Comparison of ENCODE assay signal across 1 cellular context in the genomic region with DNA sequence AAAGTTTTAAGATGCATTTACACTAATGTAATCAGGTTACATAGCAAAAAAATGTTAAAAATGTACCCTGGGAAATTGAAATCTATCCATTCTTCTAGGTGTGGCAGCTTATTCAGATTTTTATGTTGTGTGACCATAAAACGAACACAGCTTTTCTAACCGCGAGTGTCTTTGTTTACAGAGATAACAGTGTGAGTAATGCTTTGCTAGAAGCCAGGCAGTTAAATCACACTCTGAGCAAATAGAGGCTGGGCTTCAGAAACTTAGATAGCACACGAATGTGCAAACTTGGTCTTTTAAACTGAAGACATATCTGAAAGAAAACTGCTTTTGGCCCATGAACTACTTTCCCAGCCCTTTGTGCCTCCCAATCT.
A peak's percentile ranks its signal among the peaks of the same experiment; 100 is the strongest.
TF ChIP-seq lines count a peak whose summit lies in the region.

No MANE protein-coding gene starts in this region.

TF ChIP-seq in HepG2, 621 proteins besides CTCF, POLR2A, EP300 and RAD21 (continued from another document and continues in another):
- TF ChIP-seq, protein P1, sequence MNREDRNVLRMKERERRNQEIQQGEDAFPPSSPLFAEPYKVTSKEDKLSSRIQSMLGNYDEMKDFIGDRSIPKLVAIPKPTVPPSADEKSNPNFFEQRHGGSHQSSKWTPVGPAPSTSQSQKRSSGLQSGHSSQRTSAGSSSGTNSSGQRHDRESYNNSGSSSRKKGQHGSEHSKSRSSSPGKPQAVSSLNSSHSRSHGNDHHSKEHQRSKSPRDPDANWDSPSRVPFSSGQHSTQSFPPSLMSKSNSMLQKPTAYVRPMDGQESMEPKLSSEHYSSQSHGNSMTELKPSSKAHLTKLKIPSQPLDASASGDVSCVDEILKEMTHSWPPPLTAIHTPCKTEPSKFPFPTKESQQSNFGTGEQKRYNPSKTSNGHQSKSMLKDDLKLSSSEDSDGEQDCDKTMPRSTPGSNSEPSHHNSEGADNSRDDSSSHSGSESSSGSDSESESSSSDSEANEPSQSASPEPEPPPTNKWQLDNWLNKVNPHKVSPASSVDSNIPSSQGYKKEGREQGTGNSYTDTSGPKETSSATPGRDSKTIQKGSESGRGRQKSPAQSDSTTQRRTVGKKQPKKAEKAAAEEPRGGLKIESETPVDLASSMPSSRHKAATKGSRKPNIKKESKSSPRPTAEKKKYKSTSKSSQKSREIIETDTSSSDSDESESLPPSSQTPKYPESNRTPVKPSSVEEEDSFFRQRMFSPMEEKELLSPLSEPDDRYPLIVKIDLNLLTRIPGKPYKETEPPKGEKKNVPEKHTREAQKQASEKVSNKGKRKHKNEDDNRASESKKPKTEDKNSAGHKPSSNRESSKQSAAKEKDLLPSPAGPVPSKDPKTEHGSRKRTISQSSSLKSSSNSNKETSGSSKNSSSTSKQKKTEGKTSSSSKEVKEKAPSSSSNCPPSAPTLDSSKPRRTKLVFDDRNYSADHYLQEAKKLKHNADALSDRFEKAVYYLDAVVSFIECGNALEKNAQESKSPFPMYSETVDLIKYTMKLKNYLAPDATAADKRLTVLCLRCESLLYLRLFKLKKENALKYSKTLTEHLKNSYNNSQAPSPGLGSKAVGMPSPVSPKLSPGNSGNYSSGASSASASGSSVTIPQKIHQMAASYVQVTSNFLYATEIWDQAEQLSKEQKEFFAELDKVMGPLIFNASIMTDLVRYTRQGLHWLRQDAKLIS (CRISPR knock-in tag; IDR thresholded peaks at IDR 0.05): peak; percentile 54; the same call in 1 of the 2 replicates
- TF ChIP-seq, protein P2, sequence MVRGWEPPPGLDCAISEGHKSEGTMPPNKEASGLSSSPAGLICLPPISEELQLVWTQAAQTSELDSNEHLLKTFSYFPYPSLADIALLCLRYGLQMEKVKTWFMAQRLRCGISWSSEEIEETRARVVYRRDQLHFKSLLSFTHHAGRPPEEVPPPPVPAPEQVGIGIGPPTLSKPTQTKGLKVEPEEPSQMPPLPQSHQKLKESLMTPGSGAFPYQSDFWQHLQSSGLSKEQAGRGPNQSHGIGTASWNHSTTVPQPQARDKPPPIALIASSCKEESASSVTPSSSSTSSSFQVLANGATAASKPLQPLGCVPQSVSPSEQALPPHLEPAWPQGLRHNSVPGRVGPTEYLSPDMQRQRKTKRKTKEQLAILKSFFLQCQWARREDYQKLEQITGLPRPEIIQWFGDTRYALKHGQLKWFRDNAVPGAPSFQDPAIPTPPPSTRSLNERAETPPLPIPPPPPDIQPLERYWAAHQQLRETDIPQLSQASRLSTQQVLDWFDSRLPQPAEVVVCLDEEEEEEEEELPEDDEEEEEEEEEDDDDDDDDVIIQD (CRISPR knock-in tag; IDR thresholded peaks at IDR 0.05; ENCODE audit: low read depth): peak; percentile 88; the same call in 1 of the 2 replicates
- TF ChIP-seq ZNF367 (CRISPR knock-in tag; IDR thresholded peaks at IDR 0.05; ENCODE audit: borderline replicate concordance) (0 out of 2 replicates have a peak, but pooled peaks have one; percentile 58), TCF7 (IDR thresholded peaks at IDR 0.05; ENCODE audit: low read depth) (peak; percentile 81), PRMT3 (CRISPR knock-in tag; IDR thresholded peaks at IDR 0.05; ENCODE audit: borderline replicate concordance, low read depth) (no peak), ETS1 (CRISPR knock-in tag; IDR thresholded peaks at IDR 0.05) (0 out of 2 replicates have a peak, but pooled peaks have one; percentile 64), MEIS2 (CRISPR knock-in tag; IDR thresholded peaks at IDR 0.05) (0 out of 2 replicates have a peak, but pooled peaks have one; percentile 43), ZNF329 (CRISPR knock-in tag; IDR thresholded peaks at IDR 0.05; ENCODE audit: low read depth) (no peak), PAXIP1 (CRISPR knock-in tag; conservative IDR thresholded peaks at IDR 0.05) (peak; percentile 85), MEIS1 (CRISPR knock-in tag; IDR thresholded peaks at IDR 0.05; ENCODE audit: borderline replicate concordance) (0 out of 2 replicates have a peak, but pooled peaks have one; percentile 9), CREM (IDR thresholded peaks at IDR 0.05) (peak; percentile 81), CREM (CRISPR knock-in tag; IDR thresholded peaks at IDR 0.05) (no peak), MED8 (CRISPR knock-in tag; IDR thresholded peaks at IDR 0.05; ENCODE audit: insufficient replicate concordance) (peak; percentile 32), ARID3A (IDR thresholded peaks at IDR 0.05; ENCODE audit: low read depth, low read length) (peak; percentile 87), ZBTB39 (CRISPR knock-in tag; IDR thresholded peaks at IDR 0.05) (0 out of 2 replicates have a peak, but pooled peaks have one; percentile 26), HNRNPK (IDR thresholded peaks at IDR 0.05; ENCODE audit: low read depth, low read length, poor library complexity, severe bottlenecking) (peak; percentile 11), XRCC5 (optimal IDR thresholded peaks at IDR 0.05; ENCODE audit: low read length) (peak; percentile 16), ZNF44 (CRISPR knock-in tag; IDR thresholded peaks at IDR 0.05) (0 out of 2 replicates have a peak, but pooled peaks have one; percentile 12), USF2 (IDR thresholded peaks at IDR 0.05; ENCODE audit: low read depth, low read length) (no peak), USF2 (CRISPR knock-in tag; IDR thresholded peaks at IDR 0.05; ENCODE audit: borderline replicate concordance) (no peak), STAG1 (CRISPR knock-in tag; IDR thresholded peaks at IDR 0.05) (peak; percentile 18; the same call in 1 of the 2 replicates), ZNF614 (CRISPR knock-in tag; IDR thresholded peaks at IDR 0.05; ENCODE audit: borderline replicate concordance) (peak; percentile 88; the same call in 1 of the 2 replicates)
- TF ChIP-seq, protein P3, sequence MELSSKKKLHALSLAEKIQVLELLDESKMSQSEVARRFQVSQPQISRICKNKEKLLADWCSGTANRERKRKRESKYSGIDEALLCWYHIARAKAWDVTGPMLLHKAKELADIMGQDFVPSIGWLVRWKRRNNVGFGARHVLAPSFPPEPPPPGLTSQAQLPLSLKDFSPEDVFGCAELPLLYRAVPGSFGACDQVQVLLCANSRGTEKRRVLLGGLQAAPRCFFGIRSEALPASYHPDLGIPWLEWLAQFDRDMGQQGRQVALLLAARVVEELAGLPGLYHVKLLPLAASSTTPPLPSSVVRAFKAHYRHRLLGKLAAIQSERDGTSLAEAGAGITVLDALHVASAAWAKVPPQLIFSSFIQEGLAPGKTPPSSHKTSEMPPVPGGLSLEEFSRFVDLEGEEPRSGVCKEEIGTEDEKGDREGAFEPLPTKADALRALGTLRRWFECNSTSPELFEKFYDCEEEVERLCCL (CRISPR knock-in tag; IDR thresholded peaks at IDR 0.05; ENCODE audit: borderline replicate concordance): no peak
- TF ChIP-seq, protein P4, sequence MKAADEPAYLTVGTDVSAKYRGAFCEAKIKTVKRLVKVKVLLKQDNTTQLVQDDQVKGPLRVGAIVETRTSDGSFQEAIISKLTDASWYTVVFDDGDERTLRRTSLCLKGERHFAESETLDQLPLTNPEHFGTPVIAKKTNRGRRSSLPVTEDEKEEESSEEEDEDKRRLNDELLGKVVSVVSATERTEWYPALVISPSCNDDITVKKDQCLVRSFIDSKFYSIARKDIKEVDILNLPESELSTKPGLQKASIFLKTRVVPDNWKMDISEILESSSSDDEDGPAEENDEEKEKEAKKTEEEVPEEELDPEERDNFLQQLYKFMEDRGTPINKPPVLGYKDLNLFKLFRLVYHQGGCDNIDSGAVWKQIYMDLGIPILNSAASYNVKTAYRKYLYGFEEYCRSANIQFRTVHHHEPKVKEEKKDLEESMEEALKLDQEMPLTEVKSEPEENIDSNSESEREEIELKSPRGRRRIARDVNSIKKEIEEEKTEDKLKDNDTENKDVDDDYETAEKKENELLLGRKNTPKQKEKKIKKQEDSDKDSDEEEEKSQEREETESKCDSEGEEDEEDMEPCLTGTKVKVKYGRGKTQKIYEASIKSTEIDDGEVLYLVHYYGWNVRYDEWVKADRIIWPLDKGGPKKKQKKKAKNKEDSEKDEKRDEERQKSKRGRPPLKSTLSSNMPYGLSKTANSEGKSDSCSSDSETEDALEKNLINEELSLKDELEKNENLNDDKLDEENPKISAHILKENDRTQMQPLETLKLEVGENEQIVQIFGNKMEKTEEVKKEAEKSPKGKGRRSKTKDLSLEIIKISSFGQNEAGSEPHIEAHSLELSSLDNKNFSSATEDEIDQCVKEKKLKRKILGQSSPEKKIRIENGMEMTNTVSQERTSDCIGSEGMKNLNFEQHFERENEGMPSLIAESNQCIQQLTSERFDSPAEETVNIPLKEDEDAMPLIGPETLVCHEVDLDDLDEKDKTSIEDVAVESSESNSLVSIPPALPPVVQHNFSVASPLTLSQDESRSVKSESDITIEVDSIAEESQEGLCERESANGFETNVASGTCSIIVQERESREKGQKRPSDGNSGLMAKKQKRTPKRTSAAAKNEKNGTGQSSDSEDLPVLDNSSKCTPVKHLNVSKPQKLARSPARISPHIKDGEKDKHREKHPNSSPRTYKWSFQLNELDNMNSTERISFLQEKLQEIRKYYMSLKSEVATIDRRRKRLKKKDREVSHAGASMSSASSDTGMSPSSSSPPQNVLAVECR (CRISPR knock-in tag; IDR thresholded peaks at IDR 0.05; ENCODE audit: borderline replicate concordance): peak; percentile 33; the same call in 1 of the 2 replicates
- TF ChIP-seq, protein P5, sequence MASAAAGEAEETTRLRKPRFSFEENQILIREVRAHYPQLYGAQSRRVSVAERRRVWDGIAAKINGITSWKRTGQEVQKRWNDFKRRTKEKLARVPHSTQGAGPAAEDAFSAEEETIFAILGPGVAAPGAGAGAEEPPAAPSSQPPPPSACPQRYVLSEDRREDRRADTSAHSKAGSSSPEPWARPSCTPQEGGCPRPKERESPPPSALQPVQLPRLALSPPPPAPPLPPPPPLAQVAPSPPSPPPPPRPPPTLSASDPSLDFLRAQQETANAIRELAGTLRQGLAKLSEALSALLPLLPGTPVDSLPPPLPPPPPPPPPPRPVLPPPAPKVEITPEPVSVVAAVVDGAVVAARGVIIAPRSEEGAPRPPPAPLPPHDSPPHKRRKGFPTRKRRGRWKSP (CRISPR knock-in tag; IDR thresholded peaks at IDR 0.05): peak; percentile 57; the same call in 1 of the 2 replicates
